In genomic region chr6:113632220-113632864, GRCh38 we compare ENCODE assay signal across 8 cellular contexts.
A peak's percentile ranks its signal among the peaks of the same experiment; 100 is the strongest.
DNase-seq lines count a peak whose midpoint lies in the region; ATAC-seq and TF ChIP-seq lines count a peak whose summit lies in the region.

No MANE protein-coding gene starts in this region.

- peak; percentile 66 for DNase-seq in activated CD8-positive, alpha-beta T cell treated with anti-CD3 and anti-CD28 coated beads for 36 hours
- no peak for DNase-seq in activated CD8-positive, alpha-beta T cell treated with anti-CD3 and anti-CD28 coated beads, Interleukin-2, amount 10 ng/mL, durations not matched to agents 7 days and 5 days
- DNase-seq in PC-3 (peak; percentile 89), mesothelial cell of epicardium (ENCODE audit: low spot score in 2 of 2, unreplicated experiment in 2 of 2) (no peak), NCI-H82 (lab: John Stamatoyannopoulos, UW) (no peak)
- DNase-seq in central memory CD8-positive, alpha-beta T cell (ENCODE audit: low spot score in 2 of 2) = no peak

- no peaks in the 10 kb centered on the region for H3K79me2 ChIP-seq in PC-3 (ENCODE audit: low read length)

- H3K27me3 Mint-ChIP-seq in activated CD8-positive, alpha-beta T cell treated with anti-CD3 and anti-CD28 coated beads for 36 hours = peaks cover 10% of the 10 kb centered on the region
- H3K27me3 Mint-ChIP-seq in activated CD8-positive, alpha-beta T cell treated with anti-CD3 and anti-CD28 coated beads, Interleukin-2, amount 10 ng/mL, durations not matched to agents 7 days and 5 days (ENCODE audit: low read depth) = peaks cover 5% of the 10 kb centered on the region
- no peaks in the 10 kb centered on the region for H3K27me3 Mint-ChIP-seq in central memory CD8-positive, alpha-beta T cell
- no peaks in the 10 kb centered on the region for H3K27me3 Mint-ChIP-seq in mesothelial cell of epicardium (ENCODE audit: low read depth)

- CTCF ChIA-PET in activated CD8-positive, alpha-beta T cell treated with anti-CD3 and anti-CD28 coated beads for 36 hours (lab: Charles Lee) = interaction anchor here (1.6 kb wide), 1 partner anchor 226 kb away, joined by 7 read pairs; no protein-coding TSS in a partner anchor
- CTCF ChIA-PET in activated CD8-positive, alpha-beta T cell treated with anti-CD3 and anti-CD28 coated beads, Interleukin-2, amount 10 ng/mL, durations not matched to agents 7 days and 5 days (lab: Charles Lee) = no interaction called here
- CTCF ChIA-PET in PC-3 (lab: Charles Lee) = no interaction called here

- H3K27ac ChIP-seq in PC-3 (ENCODE audit: low read length) = peak overlapping the region; percentile 97
- H3K27ac ChIP-seq in stomach smooth muscle (ENCODE audit: low read length) = no peak overlapping the region

- TF ChIP-seq CTCF in activated CD8-positive, alpha-beta T cell treated with anti-CD3 and anti-CD28 coated beads for 36 hours (IDR thresholded peaks at IDR 0.05) = no peak
- TF ChIP-seq CTCF in PC-3 (conservative IDR thresholded peaks at IDR 0.05; ENCODE audit: low read depth, low read length) (no peak), mesothelial cell of epicardium (IDR thresholded peaks at IDR 0.05; ENCODE audit: unreplicated experiment) (no peak)

- H3K27ac Mint-ChIP-seq in activated CD8-positive, alpha-beta T cell treated with anti-CD3 and anti-CD28 coated beads for 36 hours = peak overlapping the region; percentile 74
- no peak overlapping the region for H3K27ac Mint-ChIP-seq in activated CD8-positive, alpha-beta T cell treated with anti-CD3 and anti-CD28 coated beads, Interleukin-2, amount 10 ng/mL, durations not matched to agents 7 days and 5 days
- no peak overlapping the region for H3K27ac Mint-ChIP-seq in central memory CD8-positive, alpha-beta T cell (ENCODE audit: low read depth)
- peak overlapping the region; percentile 74 for H3K27ac Mint-ChIP-seq in mesothelial cell of epicardium

- peaks cover 1% of the 10 kb centered on the region for H3K9me3 Mint-ChIP-seq in activated CD8-positive, alpha-beta T cell treated with anti-CD3 and anti-CD28 coated beads for 36 hours
- no peaks in the 10 kb centered on the region for H3K9me3 Mint-ChIP-seq in activated CD8-positive, alpha-beta T cell treated with anti-CD3 and anti-CD28 coated beads, Interleukin-2, amount 10 ng/mL, durations not matched to agents 7 days and 5 days (ENCODE audit: insufficient read depth)
- H3K9me3 Mint-ChIP-seq in central memory CD8-positive, alpha-beta T cell = no peaks in the 10 kb centered on the region
- no peaks in the 10 kb centered on the region for H3K9me3 Mint-ChIP-seq in mesothelial cell of epicardium

- H3K4me2 ChIP-seq in PC-3 (ENCODE audit: low read length) = peak overlapping the region; percentile 79

- H3K9ac ChIP-seq in PC-3 (ENCODE audit: low read length) = peak overlapping the region; percentile 83
- H3K9ac ChIP-seq in stomach smooth muscle (ENCODE audit: low read length in 2 of 2) = no peak overlapping the region

- H3F3A ChIP-seq in PC-3 (ENCODE audit: low read length, unreplicated experiment) = no peaks in the 10 kb centered on the region

- POLR2A ChIA-PET in activated CD8-positive, alpha-beta T cell treated with anti-CD3 and anti-CD28 coated beads for 36 hours (lab: Charles Lee) = no interaction called here
- POLR2A ChIA-PET in activated CD8-positive, alpha-beta T cell treated with anti-CD3 and anti-CD28 coated beads, Interleukin-2, amount 10 ng/mL, durations not matched to agents 7 days and 5 days (lab: Charles Lee) = no interaction called here
- POLR2A ChIA-PET in PC-3 (lab: Charles Lee; ENCODE audit: unreplicated experiment) = interaction anchor here (0.6 kb wide), 3 partner anchors 16 to 220 kb away, joined by 3 to 4 read pairs (median 3); no protein-coding TSS in a partner anchor

- intact Hi-C loops in activated CD8-positive, alpha-beta T cell treated with anti-CD3 and anti-CD28 coated beads for 36 hours (cut with micrococcal nuclease) = loop anchor here (5.0 kb wide), 1 partner anchor 225 kb away; the partner anchor contains the start of gene MARCKS
- intact Hi-C loops in PC-3 (cut with micrococcal nuclease) = loop anchor here (2.0 to 10.0 kb wide), 2 partner anchors 218 to 224 kb away; partner anchors contain the start of gene MARCKS

- ATAC-seq in activated CD8-positive, alpha-beta T cell treated with anti-CD3 and anti-CD28 coated beads for 36 hours = peak; percentile 71
- ATAC-seq in activated CD8-positive, alpha-beta T cell treated with anti-CD3 and anti-CD28 coated beads, Interleukin-2, amount 10 ng/mL, durations not matched to agents 7 days and 5 days = no peak
- ATAC-seq in HG02884 (IDR thresholded peaks at IDR 0.05; ENCODE audit: unreplicated experiment) (peak; percentile 34), PC-3 (peak; percentile 89)
- ATAC-seq in central memory CD8-positive, alpha-beta T cell (replicated peaks; ENCODE audit: extremely low read depth, poor library complexity, severe bottlenecking) = peak; percentile 25

- peak overlapping the region; percentile 29 for H3K4me3 Mint-ChIP-seq in activated CD8-positive, alpha-beta T cell treated with anti-CD3 and anti-CD28 coated beads for 36 hours
- no peak overlapping the region for H3K4me3 Mint-ChIP-seq in activated CD8-positive, alpha-beta T cell treated with anti-CD3 and anti-CD28 coated beads, Interleukin-2, amount 10 ng/mL, durations not matched to agents 7 days and 5 days
- H3K4me3 Mint-ChIP-seq in central memory CD8-positive, alpha-beta T cell = peak overlapping the region; percentile 51
- peak overlapping the region; percentile 8 for H3K4me3 Mint-ChIP-seq in mesothelial cell of epicardium

- H2AFZ ChIP-seq in PC-3 (ENCODE audit: low read length) = no peak overlapping the region

- H3K4me3 ChIP-seq in PC-3 (ENCODE audit: low read length) = peak overlapping the region; percentile 60
- H3K4me3 ChIP-seq in stomach smooth muscle (ENCODE audit: low read length in 2 of 2) = peak overlapping the region; percentile 50 to 60

- peaks cover 31% of the 10 kb centered on the region for H3K4me1 Mint-ChIP-seq in activated CD8-positive, alpha-beta T cell treated with anti-CD3 and anti-CD28 coated beads for 36 hours (ENCODE audit: low read depth)
- peaks cover 10% of the 10 kb centered on the region for H3K4me1 Mint-ChIP-seq in activated CD8-positive, alpha-beta T cell treated with anti-CD3 and anti-CD28 coated beads, Interleukin-2, amount 10 ng/mL, durations not matched to agents 7 days and 5 days (ENCODE audit: low read depth)
- peaks cover 20% of the 10 kb centered on the region for H3K4me1 Mint-ChIP-seq in central memory CD8-positive, alpha-beta T cell
- H3K4me1 Mint-ChIP-seq in mesothelial cell of epicardium = peaks cover 30% of the 10 kb centered on the region

- no peaks in the 10 kb centered on the region for H3K36me3 ChIP-seq in PC-3 (ENCODE audit: low read depth, low read length)
- no peaks in the 10 kb centered on the region for H3K36me3 ChIP-seq in stomach smooth muscle (ENCODE audit: control insufficient read depth in 2 of 2, insufficient read depth in 2 of 2, low read length in 2 of 2)

- no TSS peak for BruUV-seq in PC-3 (replicated peaks; lab: Mats Ljungman, UMichigan)

- H3K27me3 ChIP-seq in PC-3 (ENCODE audit: low read length) (no peaks in the 10 kb centered on the region), stomach smooth muscle (ENCODE audit: control insufficient read depth in 1 of 2, insufficient read depth in 2 of 2, low read length in 2 of 2) (no peaks in the 10 kb centered on the region)

- peaks cover 39% of the 10 kb centered on the region for H3K4me1 ChIP-seq in PC-3 (ENCODE audit: insufficient read depth, low read length)
- H3K4me1 ChIP-seq in stomach smooth muscle (ENCODE audit: control insufficient read depth, insufficient read depth, low read length) = peaks cover 3% of the 10 kb centered on the region

- no peaks in the 10 kb centered on the region for H3K9me2 ChIP-seq in PC-3 (replicated peaks; ENCODE audit: low read length)

- H4K20me1 ChIP-seq in PC-3 (ENCODE audit: low read length) = no peaks in the 10 kb centered on the region

- H3K9me3 ChIP-seq in PC-3 (ENCODE audit: low read length) (no peaks in the 10 kb centered on the region), stomach smooth muscle (ENCODE audit: control insufficient read depth in 2 of 2, low read length in 2 of 2) (no peaks in the 10 kb centered on the region)

- H3K36me3 Mint-ChIP-seq in activated CD8-positive, alpha-beta T cell treated with anti-CD3 and anti-CD28 coated beads for 36 hours (ENCODE audit: low read depth) = no peaks in the 10 kb centered on the region
- no peaks in the 10 kb centered on the region for H3K36me3 Mint-ChIP-seq in activated CD8-positive, alpha-beta T cell treated with anti-CD3 and anti-CD28 coated beads, Interleukin-2, amount 10 ng/mL, durations not matched to agents 7 days and 5 days (ENCODE audit: low read depth)
- no peaks in the 10 kb centered on the region for H3K36me3 Mint-ChIP-seq in central memory CD8-positive, alpha-beta T cell (ENCODE audit: insufficient read depth)
- H3K36me3 Mint-ChIP-seq in mesothelial cell of epicardium = no peaks in the 10 kb centered on the region

Comparison
In these comparisons a context has a peak if more than half of its experiments do, and no peak if none do; other contexts are left out.
1. DNase-seq: peak in activated CD8-positive, alpha-beta T cell treated with anti-CD3 and anti-CD28 coated beads for 36 hours (single experiment) and PC-3 (single experiment); none in activated CD8-positive, alpha-beta T cell treated with anti-CD3 and anti-CD28 coated beads, Interleukin-2, amount 10 ng/mL, durations not matched to agents 7 days and 5 days (single experiment), central memory CD8-positive, alpha-beta T cell (0 of 2), mesothelial cell of epicardium (0 of 2) and NCI-H82 (single experiment).
2. H3K27ac Mint-ChIP-seq: peak in activated CD8-positive, alpha-beta T cell treated with anti-CD3 and anti-CD28 coated beads for 36 hours (single experiment) and mesothelial cell of epicardium (single experiment); none in activated CD8-positive, alpha-beta T cell treated with anti-CD3 and anti-CD28 coated beads, Interleukin-2, amount 10 ng/mL, durations not matched to agents 7 days and 5 days (single experiment) and central memory CD8-positive, alpha-beta T cell (single experiment).